In the genomic region with DNA sequence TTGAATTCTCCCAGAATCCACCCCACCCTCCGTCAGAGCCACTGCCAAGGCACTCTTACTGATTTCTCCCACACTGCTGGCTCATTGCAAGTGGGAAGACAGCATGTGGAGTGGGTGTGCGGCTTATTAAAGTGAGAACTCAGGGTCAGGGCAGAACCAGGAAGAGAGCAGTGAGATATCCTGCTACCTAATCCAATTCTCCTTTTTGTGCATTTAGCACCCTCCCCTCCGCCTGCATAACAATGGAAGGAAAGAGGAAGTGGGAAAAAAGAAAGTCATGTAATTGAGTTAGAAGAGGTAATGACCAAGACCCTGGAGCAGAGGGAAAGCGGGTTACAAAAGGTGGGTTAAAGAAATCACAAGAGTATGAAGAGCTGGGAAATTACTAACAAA, we compare ENCODE assay signal across 10 cellular contexts. TPM values are rescaled to one million over a fixed set of nuclear protein-coding genes. Genes with fewer than 3 reads are reported as not detected.
DNase-seq lines count a peak whose midpoint lies in the region; ATAC-seq and TF ChIP-seq lines count a peak whose summit lies in the region.
"Had no signal": no experiment of that assay in that cellular context is flagged by ENCODE, and none has a peak within 500 bp of the region (broad histone marks: within the 10 kb centered on the region; RNA-seq: fewer than 3 reads in every experiment).

No MANE protein-coding gene starts in this region.

- H3K4me2 ChIP-seq in skeletal muscle satellite cell (ENCODE audit: low read length) = peak overlapping the region; percentile 64

- WGBS in right cardiac atrium = 40% methylated on average over 4 of the region's 4 CpGs

- H3K27me3 ChIP-seq in HL-60 (ENCODE audit: insufficient read depth, poor library complexity, severe bottlenecking) = no peaks in the 10 kb centered on the region
- H3K27me3 ChIP-seq in right cardiac atrium (ENCODE audit: control insufficient read depth, insufficient read depth) = no peaks in the 10 kb centered on the region
- no peaks in the 10 kb centered on the region for H3K27me3 ChIP-seq in skeletal muscle satellite cell (ENCODE audit: control insufficient read depth, insufficient read depth, low read length)

- peak overlapping the region; percentile 58 for H3K27ac ChIP-seq in HL-60 (replicated peaks)
- H3K27ac ChIP-seq in right cardiac atrium (ENCODE audit: low read length) = peak overlapping the region; percentile 96

- H3K4me3 ChIP-seq in HL-60 (replicated peaks; ENCODE audit: insufficient read depth, low read length) = no peak overlapping the region
- H3K4me3 ChIP-seq in right cardiac atrium (ENCODE audit: low read length) = no peak overlapping the region
- H3K4me3 ChIP-seq in skeletal muscle satellite cell (ENCODE audit: low read length) = no peak overlapping the region

- H3K9me3 ChIP-seq in right cardiac atrium (ENCODE audit: control insufficient read depth, low read length) = no peaks in the 10 kb centered on the region
- no peaks in the 10 kb centered on the region for H3K9me3 ChIP-seq in skeletal muscle satellite cell (replicated peaks; ENCODE audit: low read length)

- peak in 1 of 2 experiments; percentile 78 for DNase-seq in HL-60 (ENCODE audit: low read depth in 1 of 2, low spot score in 1 of 2)
- peak; percentile 45 for DNase-seq in SW480 (ENCODE audit: low spot score)
- no peak for DNase-seq in right cardiac atrium
- no peak for DNase-seq in stimulated activated CD4-positive, alpha-beta T cell treated with anti-CD3 and anti-CD28 coated beads, Interleukin-2, amount 100 ng/mL, for 48 hours
- no peak for DNase-seq in SK-N-DZ (ENCODE audit: low spot score)
- no peak for DNase-seq in stimulated activated CD4-positive, alpha-beta T cell treated with anti-CD3 and anti-CD28 coated beads, Interleukin-4, amount 100 ng/mL, for 24 hours
- DNase-seq: activated B cell treated with CpG ODN at 0.5 μM for 24 hours, cortex of kidney had no signal

- peaks cover 6% of the 10 kb centered on the region for H3K4me1 ChIP-seq in right cardiac atrium (ENCODE audit: control insufficient read depth, insufficient read depth, low read length)
- H3K4me1 ChIP-seq in skeletal muscle satellite cell (ENCODE audit: control insufficient read depth, insufficient read depth, low read length) = peaks cover 21% of the 10 kb centered on the region

- intact Hi-C loops in right cardiac atrium (cut with DNase I) = no loop called here

- ATAC-seq in right cardiac atrium = peak; percentile 79 to 87
- ATAC-seq in GM19351 (IDR thresholded peaks at IDR 0.05; ENCODE audit: unreplicated experiment) = no peak

- no peak for TF ChIP-seq CTCF in HL-60 (IDR thresholded peaks at IDR 0.05; ENCODE audit: insufficient read depth, low read length)

- no peaks in the 10 kb centered on the region for H3K36me3 ChIP-seq in skeletal muscle satellite cell (ENCODE audit: insufficient read depth, low read length)

- H3K9ac ChIP-seq in skeletal muscle satellite cell (ENCODE audit: low read depth, low read length) = no peak overlapping the region

RNA-seq across cellular contexts. Expression of a gene that starts 27.8 kb away (rescaled TPM):
- total RNA-seq in right cardiac atrium = 10 to 100 TPM; 31.4 to 33.2 (median 32.5) TPM
- polyA plus RNA-seq in right cardiac atrium = 12.6 TPM
- 9.9 and 10.5 TPM in 2 replicates for total RNA-seq in skeletal muscle satellite cell (2012; rRNA removed)
- 2.4 TPM in 2 replicates for polyA plus RNA-seq in SK-N-DZ (2014; cell fraction: cytosol; rRNA removed)
- 1.9 and 2.4 TPM in 2 replicates for polyA plus RNA-seq in SK-N-DZ (2014; cell fraction: nucleus; rRNA removed)
